ENCODE assay signal across 29 cellular contexts in genomic region chr4:11634283-11634682, GRCh38.
DNase-seq lines count a peak whose midpoint lies in the region; ATAC-seq, FAIRE-seq and TF ChIP-seq lines count a peak whose summit lies in the region.
"Had no signal": no experiment of that assay in that cellular context is flagged by ENCODE, and none has a peak within 500 bp of the region (broad histone marks: within the 10 kb centered on the region; RNA-seq: fewer than 3 reads in every experiment).

No MANE protein-coding gene starts in this region.

- DNase-seq in DMS53 (lab: John Stamatoyannopoulos, UW) (peak; percentile 18), DMS53 treated with DMSO at 0.1 percent for 48 hours (lab: John Stamatoyannopoulos, UW; ENCODE audit: unreplicated experiment) (no peak), bronchial epithelial cell (ENCODE audit: low read depth) (peak; percentile 80), left colon (peak; percentile 34 to 70), type B pancreatic cell (ENCODE audit: extremely low spot score, unreplicated experiment) (no peak), islet precursor cell (no peak), posterior cingulate gyrus (no peak), right lobe of liver (no peak)
- DNase-seq: 8988T; activated CD8-positive, alpha-beta T cell treated with anti-CD3 and anti-CD28 coated beads, Interleukin-2, amount 10 ng/mL, durations not matched to agents 7 days and 5 days; activated effector memory CD4-positive, alpha-beta T cell treated with anti-CD3 and anti-CD28 coated beads, Interleukin-2, amount 50 U/mL, for 16 hours; activated T-cell treated with anti-CD3 and anti-CD28 coated beads for 4 hours; AML-193; CD4-positive, alpha-beta memory T cell; cerebellar nuclear complex; DMS79; erythroblast; GF-D8; GM23248; hippocampal formation; immature natural killer cell; NCI-H1930; NCI-H226; nephron progenitor cell; SIG-M5; stimulated activated naive CD8-positive, alpha-beta T cell treated with anti-CD3 and anti-CD28 coated beads, Interleukin-15, amount 100 ng/mL, for 72 hours; tibial artery had no signal

- TF ChIP-seq POLR2A in right lobe of liver (IDR thresholded peaks at IDR 0.05), result no peak

- no peaks in the 10 kb centered on the region for H3K4me1 Mint-ChIP-seq in type B pancreatic cell (ENCODE audit: unreplicated experiment)
- H3K4me1 Mint-ChIP-seq: CD4-positive, alpha-beta memory T cell; immature natural killer cell; stimulated activated naive CD8-positive, alpha-beta T cell treated with anti-CD3 and anti-CD28 coated beads, Interleukin-15, amount 100 ng/mL, for 72 hours had no signal

- H3K27me3 Mint-ChIP-seq in type B pancreatic cell, result no peaks in the 10 kb centered on the region
- H3K27me3 Mint-ChIP-seq: CD4-positive, alpha-beta memory T cell; stimulated activated naive CD8-positive, alpha-beta T cell treated with anti-CD3 and anti-CD28 coated beads, Interleukin-15, amount 100 ng/mL, for 72 hours had no signal

- H3K36me3 Mint-ChIP-seq in type B pancreatic cell, result no peaks in the 10 kb centered on the region
- H3K36me3 Mint-ChIP-seq: CD4-positive, alpha-beta memory T cell; immature natural killer cell had no signal

- peaks cover 13% of the 10 kb centered on the region for H3K9me3 Mint-ChIP-seq in type B pancreatic cell
- H3K9me3 Mint-ChIP-seq: stimulated activated naive CD8-positive, alpha-beta T cell treated with anti-CD3 and anti-CD28 coated beads, Interleukin-15, amount 100 ng/mL, for 72 hours had no signal

- TF ChIP-seq CTCF in bronchial epithelial cell (IDR thresholded peaks at IDR 0.05; ENCODE audit: insufficient read depth, low read length, severe bottlenecking), result peak; percentile 22
- TF ChIP-seq CTCF in type B pancreatic cell (conservative IDR thresholded peaks at IDR 0.05), result no peak
- TF ChIP-seq CTCF in right lobe of liver (IDR thresholded peaks at IDR 0.05), result no peak

- no peak overlapping the region for H3K4me3 Mint-ChIP-seq in type B pancreatic cell
- H3K4me3 Mint-ChIP-seq: activated CD8-positive, alpha-beta T cell treated with anti-CD3 and anti-CD28 coated beads, Interleukin-2, amount 10 ng/mL, durations not matched to agents 7 days and 5 days; CD4-positive, alpha-beta memory T cell; immature natural killer cell; nephron progenitor cell; stimulated activated naive CD8-positive, alpha-beta T cell treated with anti-CD3 and anti-CD28 coated beads, Interleukin-15, amount 100 ng/mL, for 72 hours had no signal

- H3K27me3 ChIP-seq in bronchial epithelial cell (ENCODE audit: control insufficient read depth, insufficient read depth, low read length) (no peaks in the 10 kb centered on the region), right lobe of liver (no peaks in the 10 kb centered on the region)
- H3K27me3 ChIP-seq: tibial artery had no signal

- H3K4me3 ChIP-seq in bronchial epithelial cell (ENCODE audit: low read depth, low read length) (no peak overlapping the region), right lobe of liver (no peak overlapping the region)
- H3K4me3 ChIP-seq: GM23248, tibial artery had no signal

- H3K36me3 ChIP-seq in bronchial epithelial cell (ENCODE audit: control insufficient read depth, insufficient read depth, low read length), result no peaks in the 10 kb centered on the region
- no peaks in the 10 kb centered on the region for H3K36me3 ChIP-seq in right lobe of liver
- H3K36me3 ChIP-seq: tibial artery had no signal

- ATAC-seq in left colon, result peak; percentile 100
- ATAC-seq in right lobe of liver, result no peak
- ATAC-seq: activated CD4-positive, CD25-positive, alpha-beta regulatory T cell treated with anti-CD3 and anti-CD28 coated beads, Interleukin-2, amount 50 U/mL, for 24 hours; activated CD8-positive, alpha-beta T cell treated with anti-CD3 and anti-CD28 coated beads, Interleukin-2, amount 10 ng/mL, durations not matched to agents 7 days and 5 days; stimulated activated naive CD8-positive, alpha-beta T cell treated with anti-CD3 and anti-CD28 coated beads, Interleukin-15, amount 100 ng/mL, for 72 hours had no signal

- intact Hi-C loops in left colon (cut with DNase I, micrococcal nuclease) (no loop called here), posterior cingulate gyrus (cut with DNase I) (no loop called here), right lobe of liver (cut with DNase I) (no loop called here)

- 53% methylated on average over 2 of the region's 2 CpGs for WGBS in right lobe of liver (ENCODE audit: insufficient coverage, low coverage, low lambda C conversion rate, missing lambda C conversion rate)

- no peaks in the 10 kb centered on the region for H3K4me1 ChIP-seq in right lobe of liver
- H3K4me1 ChIP-seq: tibial artery had no signal

- H3K27ac ChIP-seq in right lobe of liver, result no peak overlapping the region
- H3K27ac ChIP-seq: GM23248, tibial artery had no signal

- H3K9me3 ChIP-seq in right lobe of liver, result no peaks in the 10 kb centered on the region
- H3K9me3 ChIP-seq: tibial artery had no signal

- FAIRE-seq in bronchial epithelial cell (lab: Jason Lieb, UNC), result peak; percentile 94
- FAIRE-seq: frontal cortex had no signal

- peak overlapping the region; percentile 44 for H3K27ac Mint-ChIP-seq in type B pancreatic cell
- H3K27ac Mint-ChIP-seq: activated CD8-positive, alpha-beta T cell treated with anti-CD3 and anti-CD28 coated beads, Interleukin-2, amount 10 ng/mL, durations not matched to agents 7 days and 5 days; CD4-positive, alpha-beta memory T cell; immature natural killer cell; nephron progenitor cell; stimulated activated naive CD8-positive, alpha-beta T cell treated with anti-CD3 and anti-CD28 coated beads, Interleukin-15, amount 100 ng/mL, for 72 hours had no signal

Comparison
In these comparisons a context has a peak if more than half of its experiments do, and no peak if none do; other contexts are left out.
1. DNase-seq: peak in DMS53 (single experiment), bronchial epithelial cell (single experiment) and left colon (2 of 2); none in DMS53 treated with DMSO at 0.1 percent for 48 hours (single experiment), type B pancreatic cell (single experiment), islet precursor cell (single experiment), posterior cingulate gyrus (0 of 10) and right lobe of liver (0 of 3).